8 cellular contexts compared by ENCODE assay signal in the genomic region with DNA sequence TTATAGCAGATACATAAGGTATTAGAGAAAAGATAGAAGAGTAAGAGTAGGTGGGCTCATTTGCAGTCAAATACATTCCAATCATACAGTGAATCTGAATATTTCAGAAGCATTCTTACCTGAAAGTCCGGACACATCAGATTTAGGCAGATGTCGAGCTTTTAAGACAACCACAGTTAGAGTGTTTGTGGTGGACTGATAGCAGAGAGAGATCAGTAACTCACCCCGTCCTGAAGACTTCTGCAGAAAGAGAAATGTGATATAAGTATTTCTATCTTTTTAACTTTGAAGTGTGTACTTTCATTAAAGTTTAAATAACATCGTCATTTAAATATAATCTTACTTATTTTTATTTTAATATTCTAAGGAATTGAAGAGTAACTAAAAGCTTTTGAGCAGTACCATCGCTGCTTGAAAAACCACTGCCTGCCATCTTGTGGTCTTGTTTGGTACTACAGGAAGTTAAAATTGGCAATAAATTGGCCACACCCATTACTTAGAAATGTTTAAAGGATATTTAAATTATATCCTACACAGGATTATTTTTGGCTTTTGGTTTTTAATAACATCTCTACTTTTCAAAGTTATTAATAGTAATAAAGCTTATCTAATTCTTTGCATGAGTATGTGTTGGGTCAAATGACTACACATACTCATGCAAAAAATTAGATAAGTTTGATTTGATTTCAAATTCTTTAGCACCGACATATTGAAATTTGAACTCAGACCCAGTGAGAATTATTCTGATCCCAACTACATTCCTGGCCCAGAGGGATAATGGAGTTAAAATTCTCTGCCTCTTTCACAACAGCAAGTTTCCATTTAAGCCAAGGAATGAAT. TPM values are rescaled to one million over a fixed set of nuclear protein-coding genes. Genes with fewer than 3 reads are reported as not detected.
DNase-seq lines count a peak whose midpoint lies in the region; ATAC-seq and TF ChIP-seq lines count a peak whose summit lies in the region.

No MANE protein-coding gene starts in this region.

- peak; percentile 90 for ATAC-seq in HG02623 (IDR thresholded peaks at IDR 0.05; ENCODE audit: unreplicated experiment)

- H3K27ac ChIP-seq in adrenal gland (no peak overlapping the region), tibial artery (no peak overlapping the region)

- H3K9me3 ChIP-seq in adrenal gland (replicated peaks in 1 of 3) (no peaks in the 10 kb centered on the region), tibial artery (no peaks in the 10 kb centered on the region)

- peak; percentile 71 for TF ChIP-seq CTCF in GM10266 (IDR thresholded peaks at IDR 0.05; ENCODE audit: control insufficient read depth, insufficient read depth, low read depth, missing control alignments)
- TF ChIP-seq CTCF in adrenal gland (IDR thresholded peaks at IDR 0.05), result peak; percentile 56 to 85 (median 71)
- TF ChIP-seq CTCF in tibial artery (IDR thresholded peaks at IDR 0.05), result peak; percentile 46 to 61

- H3K27me3 ChIP-seq in adrenal gland (no peaks in the 10 kb centered on the region), tibial artery (no peaks in the 10 kb centered on the region)

- intact Hi-C loops in adrenal gland (cut with DNase I), result loop anchor here in 1 of 2 donors (5.0 kb wide), 1 partner anchor 975 kb away; no protein-coding TSS in a partner anchor
- intact Hi-C loops in tibial artery (cut with DNase I; ENCODE audit: low total_unique reads), result no loop called here

- TF ChIP-seq POLR2A in adrenal gland (IDR thresholded peaks at IDR 0.05), result no peak

- DNase-seq in AG08396 (ENCODE audit: low spot score), result peak; percentile 23
- DNase-seq in GM10266 (ENCODE audit: extremely low spot score), result peak; percentile 6
- peak; percentile 22 for DNase-seq in NCI-H1417 treated with DMSO at 0.1 percent for 48 hours (lab: John Stamatoyannopoulos, UW)
- peak in 5 of 7 donors; percentile 18 to 33 (median 24) for DNase-seq in adrenal gland
- peak; percentile 77 for DNase-seq in inferior parietal cortex (ENCODE audit: extremely low spot score)
- no peak for DNase-seq in tibial artery
- DNase-seq in activated CD4-positive, alpha-beta T cell treated with anti-CD3 and anti-CD28 coated beads, Interleukin-2, amount 50 U/mL, for 4 hours, result no peak

- H3K4me1 ChIP-seq in adrenal gland (replicated peaks in 1 of 2) (no peaks in the 10 kb centered on the region), tibial artery (no peaks in the 10 kb centered on the region)

- WGBS in adrenal gland, 4 donors, result 25 to 33% (median 28%) methylated on average over 6 of the region's 6 CpGs

- H3K36me3 ChIP-seq in adrenal gland (replicated peaks in 1 of 2) (no peaks in the 10 kb centered on the region), tibial artery (no peaks in the 10 kb centered on the region)

- H3K4me3 ChIP-seq in adrenal gland, result no peak overlapping the region
- H3K4me3 ChIP-seq in tibial artery, result no peak overlapping the region

RNA-seq across cellular contexts. Expression of a gene that starts 5.5 kb away (rescaled TPM):
- 10 to 100 TPM in 1 of 8 donors, 1 to 10 TPM in 2, under 1 TPM in 3, not detected in 2; 0.30 to 17.3 (median 2.5) TPM for total RNA-seq in adrenal gland
- 10 to 100 TPM in 1 of 3 donors, 1 to 10 TPM in 2; 1.2 to 18.7 (median 2.4) TPM for polyA plus RNA-seq in adrenal gland

Comparison
In these comparisons a context has a peak if more than half of its experiments do, and no peak if none do; other contexts are left out.
1. DNase-seq: peak in AG08396 (single experiment), GM10266 (single experiment), NCI-H1417 treated with DMSO at 0.1 percent for 48 hours (single experiment), adrenal gland (5 of 7) and inferior parietal cortex (single experiment); none in tibial artery (0 of 2) and activated CD4-positive, alpha-beta T cell treated with anti-CD3 and anti-CD28 coated beads, Interleukin-2, amount 50 U/mL, for 4 hours (0 of 2).
2. Peak in every context shown above with its lines, with median percentiles within 50 percentile points of each other: CTCF ChIP-seq.